Comparison of ENCODE assay signal across 11 cellular contexts in the genomic region with DNA sequence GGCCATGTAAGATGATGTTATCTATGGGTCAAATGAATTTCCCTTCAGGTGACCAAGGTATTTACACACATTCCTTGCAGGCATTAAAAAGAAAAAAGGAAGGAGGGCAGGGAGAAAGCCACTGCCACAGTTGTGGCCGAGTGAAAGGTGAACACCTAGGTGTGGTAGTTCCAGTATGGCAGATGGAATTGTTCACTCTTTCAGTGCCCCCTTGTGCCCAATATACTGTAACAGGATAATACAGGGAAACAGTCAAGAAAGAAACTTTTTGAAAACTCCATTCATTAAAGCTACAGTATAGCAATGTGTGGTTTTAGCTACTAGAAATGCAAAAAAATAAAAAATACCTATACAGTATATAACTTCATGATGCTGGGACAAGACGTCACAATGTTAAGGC. TPM values are rescaled to one million over a fixed set of nuclear protein-coding genes. Genes with fewer than 3 reads are reported as not detected.
DNase-seq lines count a peak whose midpoint lies in the region; FAIRE-seq and TF ChIP-seq lines count a peak whose summit lies in the region.
"Had no signal": no experiment of that assay in that cellular context is flagged by ENCODE, and none has a peak within 500 bp of the region (broad histone marks: within the 10 kb centered on the region; RNA-seq: fewer than 3 reads in every experiment).

No MANE protein-coding gene starts in this region.

- no peak overlapping the region for H3K27ac ChIP-seq in keratinocyte (ENCODE audit: control insufficient read depth, insufficient read depth, low read length)
- H3K27ac ChIP-seq: parathyroid adenoma had no signal

- H3K4me1 ChIP-seq in keratinocyte (ENCODE audit: control insufficient read depth, extremely low read depth, insufficient read depth, low read length), result no peaks in the 10 kb centered on the region
- H3K4me1 ChIP-seq: parathyroid adenoma had no signal

- no peaks in the 10 kb centered on the region for H4K20me1 ChIP-seq in keratinocyte (ENCODE audit: control insufficient read depth, extremely low read depth, insufficient read depth, low read length)

- H3K36me3 ChIP-seq in keratinocyte (ENCODE audit: control insufficient read depth in 2 of 2, extremely low read depth in 1 of 2, insufficient read depth in 2 of 2, low read length in 2 of 2), result no peaks in the 10 kb centered on the region

- H3K4me3 ChIP-seq in keratinocyte (ENCODE audit: control insufficient read depth in 2 of 3, extremely low read depth in 1 of 3, insufficient read depth in 2 of 3, low read depth in 1 of 3, low read length in 3 of 3), result no peak overlapping the region

- no peak overlapping the region for H3K9ac ChIP-seq in keratinocyte (ENCODE audit: control insufficient read depth, extremely low read depth, insufficient read depth, low read length)
- H3K9ac ChIP-seq: parathyroid adenoma had no signal

- H3K79me2 ChIP-seq in keratinocyte (ENCODE audit: control insufficient read depth, insufficient read depth, low read length), result no peaks in the 10 kb centered on the region
- H3K79me2 ChIP-seq: parathyroid adenoma had no signal

- no peaks in the 10 kb centered on the region for H3K9me3 ChIP-seq in keratinocyte (ENCODE audit: control insufficient read depth, low read depth, low read length)

- dilution Hi-C loops in keratinocyte (cut with MboI; ENCODE audit: extremely low pct_ligation_motif_present, low sequenced_read_pairs), result no loop called here

- no peaks in the 10 kb centered on the region for H3K9me1 ChIP-seq in keratinocyte (ENCODE audit: control insufficient read depth, extremely low read depth, insufficient read depth, low read length)

- DNase-seq in AG09319 (ENCODE audit: extremely low read depth, low read depth) (no peak), H4 (ENCODE audit: low spot score) (peak; percentile 4), amniotic epithelial cell (ENCODE audit: low read depth) (peak; percentile 7), keratinocyte (ENCODE audit: low read depth, low spot score) (no peak), T1000 (lab: John Stamatoyannopoulos, UW) (no peak)
- no peak for DNase-seq in activated CD4-positive, alpha-beta T cell treated with anti-CD3 and anti-CD28 coated beads for 1 hour
- no peak for DNase-seq in central memory CD4-positive, alpha-beta T cell
- DNase-seq in activated T-cell treated with anti-CD3 and anti-CD28 coated beads, Interleukin-2, amount 50 U/mL, for 48 hours, result no peak
- DNase-seq: activated CD4-positive, CD25-positive, alpha-beta regulatory T cell treated with anti-CD3 and anti-CD28 coated beads, Interleukin-2, amount 50 U/mL, for 72 hours; Karpas-422 had no signal

- H3K27me3 ChIP-seq in keratinocyte (ENCODE audit: control insufficient read depth, extremely low read depth, insufficient read depth, low read length), result no peaks in the 10 kb centered on the region

- TF ChIP-seq CTCF in AG09319 (IDR thresholded peaks at IDR 0.05; ENCODE audit: low read depth, low read length), result peak; percentile 39
- peak; percentile 10 to 53 (median 39) for TF ChIP-seq CTCF in keratinocyte (optimal IDR thresholded peaks at IDR 0.05 in 1 of 3, IDR thresholded peaks at IDR 0.05 in 1 of 3, conservative IDR thresholded peaks at IDR 0.05 in 1 of 3; ENCODE audit: extremely low read depth in 1 of 3, insufficient read depth in 2 of 3, low read length in 3 of 3)

- no peak for FAIRE-seq in keratinocyte (lab: Jason Lieb, UNC)

- H2AFZ ChIP-seq in keratinocyte (ENCODE audit: control insufficient read depth, low read length), result no peak overlapping the region
- H2AFZ ChIP-seq: parathyroid adenoma had no signal

- H3K4me2 ChIP-seq in keratinocyte (ENCODE audit: control insufficient read depth, extremely low read depth, insufficient read depth, low read depth, low read length), result no peak overlapping the region

RNA-seq across cellular contexts. Expression of gene BMP2, which starts 52.1 kb away (rescaled TPM):
- 0.97 and 1.1 TPM in 2 replicates for total RNA-seq in H4 (2014; rRNA removed; shearing (Covaris generic))
- 3.4 to 5.0 TPM (median 3.6 TPM) in 3 replicates for polyA plus RNA-seq in keratinocyte
- 3.2 TPM for polyA plus RNA-seq in keratinocyte (2011; ENCODE audit: low read depth)
- polyA plus RNA-seq in keratinocyte (2011; cell fraction: cytosol; rRNA removed), result 2.8 and 3.6 TPM in 2 replicates
- 6.9 and 7.1 TPM in 2 replicates for polyA plus RNA-seq in keratinocyte (2011; cell fraction: nucleus; rRNA removed)
- 5.1 and 10.6 TPM in 2 replicates for polyA plus RNA-seq in keratinocyte (2012; ENCODE audit: low replicate concordance)
- polyA minus RNA-seq in keratinocyte, result 2.7 to 3.9 TPM (median 3.7 TPM) in 3 replicates
- 6.3 TPM for polyA minus RNA-seq in keratinocyte (2011; cell fraction: cytosol; rRNA and poly(A)+ RNA removed)
- 7.6 and 10.5 TPM in 2 replicates for polyA minus RNA-seq in keratinocyte (2011; cell fraction: nucleus; rRNA and poly(A)+ RNA removed)

Comparison
In these comparisons a context has a peak if more than half of its experiments do, and no peak if none do; other contexts are left out.
1. DNase-seq: peak in H4 (single experiment) and amniotic epithelial cell (single experiment); none in AG09319 (single experiment), keratinocyte (single experiment), activated CD4-positive, alpha-beta T cell treated with anti-CD3 and anti-CD28 coated beads for 1 hour (single experiment), T1000 (single experiment), central memory CD4-positive, alpha-beta T cell (single experiment) and activated T-cell treated with anti-CD3 and anti-CD28 coated beads, Interleukin-2, amount 50 U/mL, for 48 hours (0 of 2).